In the genomic region with DNA sequence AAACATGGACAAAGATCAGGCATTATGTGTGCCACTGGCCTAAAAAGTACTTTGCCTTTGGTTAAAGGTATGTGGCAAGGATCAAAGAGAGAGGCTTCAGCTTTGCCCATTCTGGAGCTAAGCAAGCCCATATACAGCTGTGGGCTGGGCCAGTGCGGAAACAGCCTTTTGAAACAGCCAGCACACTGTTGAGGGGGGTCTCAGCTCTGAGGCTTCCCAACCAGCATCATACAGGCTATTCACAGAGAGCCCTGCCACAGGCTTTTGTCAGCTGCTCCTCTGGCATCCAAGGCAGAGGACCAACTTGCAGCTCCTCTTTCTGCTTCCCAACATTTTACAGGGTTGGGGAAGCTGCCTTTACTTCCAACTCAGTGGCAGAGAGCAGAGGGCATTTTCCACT, we compare ENCODE assay signal across 29 cellular contexts.
"Had no signal": no experiment of that assay in that cellular context is flagged by ENCODE, and none has a peak within 500 bp of the region (broad histone marks: within the 10 kb centered on the region; RNA-seq: fewer than 3 reads in every experiment).

No MANE protein-coding gene starts in this region.

- H3K27me3 ChIP-seq: body of pancreas had no signal

- H3K27ac ChIP-seq: body of pancreas, WERI-Rb-1 had no signal

- ATAC-seq: activated CD4-positive, CD25-positive, alpha-beta regulatory T cell treated with anti-CD3 and anti-CD28 coated beads, Interleukin-2, amount 50 U/mL, for 24 hours; activated CD8-positive, alpha-beta T cell treated with anti-CD3 and anti-CD28 coated beads for 36 hours; activated T-cell treated with anti-CD3 and anti-CD28 coated beads, Interleukin-2, amount 50 U/mL, for 4 hours; activated T-helper 17 cell treated with anti-CD3 and anti-CD28 coated beads, Interleukin-2, amount 50 U/mL, for 72 hours; body of pancreas; esophagus mucosa; T-cell; T-helper 17 cell had no signal

- H3K4me1 ChIP-seq: body of pancreas had no signal

- H3K4me3 ChIP-seq: body of pancreas had no signal

- FAIRE-seq: colon, frontal cortex had no signal

- DNase-seq: activated B cell treated with CpG ODN at 0.5 μM for 24 hours; activated CD4-positive, alpha-beta T cell treated with anti-CD3 and anti-CD28 coated beads for 48 hours; activated CD4-positive, alpha-beta T cell treated with anti-CD3 and anti-CD28 coated beads, Interleukin-2, amount 50 U/mL, for 1 hour; activated CD4-positive, alpha-beta T cell treated with anti-CD3 and anti-CD28 coated beads, Interleukin-2, amount 50 U/mL, for 48 hours; activated CD8-positive, alpha-beta memory T cell treated with anti-CD3 and anti-CD28 coated beads for 24 hours; activated CD8-positive, alpha-beta T cell treated with anti-CD3 and anti-CD28 coated beads for 36 hours; activated effector memory CD4-positive, alpha-beta T cell treated with Interleukin-2 at 50 U/mL for 16 hours; activated gamma-delta T cell treated with Interleukin-2 at 50 U/mL for 16 hours; activated naive CD4-positive, alpha-beta T cell treated with anti-CD3 and anti-CD28 coated beads, Interleukin-2, amount 50 U/mL, for 16 hours; activated naive CD4-positive, alpha-beta T cell treated with Interleukin-2 at 50 U/mL for 16 hours; activated T-cell treated with anti-CD3 and anti-CD28 coated beads, Interleukin-2, amount 50 U/mL, for 4 hours; amniotic stem cell; aorta; body of pancreas; caudate nucleus; cortex of kidney; dermis blood vessel endothelial cell; effector CD8-positive, alpha-beta T cell; foreskin fibroblast; head of caudate nucleus; T-cell; T-helper 17 cell; T1000; WERI-Rb-1 had no signal

- H3K36me3 ChIP-seq: WERI-Rb-1 had no signal

- H3K9me3 ChIP-seq: body of pancreas had no signal
